In the genomic region with DNA sequence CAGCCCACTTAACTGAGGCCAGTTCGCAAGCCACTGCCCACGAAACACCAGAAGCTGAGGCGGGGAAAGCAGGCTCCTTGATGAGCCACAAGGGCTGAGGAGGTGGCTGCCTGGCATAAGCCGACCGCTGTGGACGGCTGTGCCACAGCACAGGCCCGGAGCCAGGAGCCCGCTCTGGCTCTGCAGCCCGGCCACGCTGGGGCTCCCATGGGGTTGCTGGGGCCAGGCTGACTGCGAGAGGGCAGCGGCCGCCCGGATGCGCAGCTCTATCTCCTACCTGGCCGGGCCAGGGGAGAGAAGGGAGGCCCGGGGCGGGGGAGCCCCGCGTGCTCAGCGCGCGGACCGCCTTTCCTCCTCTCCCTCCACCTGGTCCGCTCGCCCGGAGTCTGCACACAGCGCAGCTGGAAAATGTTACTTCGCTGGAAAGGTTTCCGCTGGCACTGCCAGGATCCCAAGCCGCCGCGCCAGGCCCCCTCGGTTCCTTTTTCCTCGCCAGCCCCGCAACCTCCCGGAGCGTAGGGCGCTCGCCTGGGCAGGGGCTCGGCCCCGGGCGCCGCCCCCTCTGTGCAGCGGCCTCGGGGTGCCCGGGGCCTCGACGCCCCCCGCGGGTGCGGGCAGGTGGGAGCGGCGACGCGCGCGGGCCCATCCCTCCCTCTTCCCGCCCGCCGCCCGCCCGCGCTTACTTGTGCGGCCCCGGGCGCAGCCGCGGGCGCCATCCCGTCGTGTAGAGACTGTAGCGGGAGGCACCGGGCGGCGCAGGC, we compare ENCODE assay signal across 1 cellular context.
A peak's percentile ranks its signal among the peaks of the same experiment; 100 is the strongest.
TF ChIP-seq lines count a peak whose summit lies in the region.

No MANE protein-coding gene starts in this region.

TF ChIP-seq in H1, 55 proteins besides CTCF, POLR2A, EP300 and RAD21:
- TF ChIP-seq, protein P1, sequence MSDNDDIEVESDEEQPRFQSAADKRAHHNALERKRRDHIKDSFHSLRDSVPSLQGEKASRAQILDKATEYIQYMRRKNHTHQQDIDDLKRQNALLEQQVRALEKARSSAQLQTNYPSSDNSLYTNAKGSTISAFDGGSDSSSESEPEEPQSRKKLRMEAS (IDR thresholded peaks at IDR 0.05), result peak; percentile 24; the same call in 1 of the 2 replicates
- TF ChIP-seq EZH2 (IDR thresholded peaks at IDR 0.05; ENCODE audit: low read depth, low read length, severe bottlenecking) (peak; percentile 33), ZNF274 (IDR thresholded peaks at IDR 0.05; ENCODE audit: borderline replicate concordance, extremely low read depth, low read length) (no peak), TAF1 (IDR thresholded peaks at IDR 0.05; ENCODE audit: low read depth, low read length) (0 out of 2 replicates have a peak, but pooled peaks have one; percentile 10), SUZ12 (IDR thresholded peaks at IDR 0.05; ENCODE audit: low read length) (peak; percentile 51; the same call in 1 of the 2 replicates), KDM4A (IDR thresholded peaks at IDR 0.05; ENCODE audit: low read depth, low read length, severe bottlenecking) (peak; percentile 45), JUN (IDR thresholded peaks at IDR 0.05; ENCODE audit: low read depth, low read length) (no peak)
- TF ChIP-seq, protein P2, sequence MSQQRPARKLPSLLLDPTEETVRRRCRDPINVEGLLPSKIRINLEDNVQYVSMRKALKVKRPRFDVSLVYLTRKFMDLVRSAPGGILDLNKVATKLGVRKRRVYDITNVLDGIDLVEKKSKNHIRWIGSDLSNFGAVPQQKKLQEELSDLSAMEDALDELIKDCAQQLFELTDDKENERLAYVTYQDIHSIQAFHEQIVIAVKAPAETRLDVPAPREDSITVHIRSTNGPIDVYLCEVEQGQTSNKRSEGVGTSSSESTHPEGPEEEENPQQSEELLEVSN (IDR thresholded peaks at IDR 0.05), result peak; percentile 76
TF ChIP-seq in H1: peak in this region for 6.
